Comparison of ENCODE assay signal across 25 cellular contexts in the genomic region with DNA sequence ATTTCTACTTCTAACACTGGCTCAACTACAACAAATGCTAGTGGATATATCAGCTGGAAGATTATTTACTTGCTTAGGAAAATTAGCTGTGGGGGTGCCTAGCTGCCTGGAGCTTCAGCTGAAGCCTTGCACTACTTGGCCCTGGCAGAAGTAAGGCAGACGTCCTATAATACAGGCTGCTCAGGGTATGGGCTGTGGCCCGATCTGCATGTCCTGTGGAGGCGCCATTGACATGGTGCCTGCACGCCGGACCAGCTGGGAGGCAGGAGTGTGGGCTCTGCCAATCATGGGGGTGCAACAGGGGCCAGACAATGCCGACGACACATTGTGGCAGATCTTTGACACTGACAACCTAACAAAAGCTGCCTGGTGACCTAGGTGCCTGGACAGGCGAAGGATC. TPM values are rescaled to one million over a fixed set of nuclear protein-coding genes. Genes with fewer than 3 reads are reported as not detected.
"Had no signal": no experiment of that assay in that cellular context is flagged by ENCODE, and none has a peak within 500 bp of the region (broad histone marks: within the 10 kb centered on the region; RNA-seq: fewer than 3 reads in every experiment).

No MANE protein-coding gene starts in this region.

- DNase-seq: KBM-7, MV-4-11, NCI-H1092, NCI-H1105 treated with DMSO at 0.1 percent for 48 hours, NCI-H1417 treated with DMSO at 0.1 percent for 48 hours, NCI-H146, NCI-H1694 treated with DMSO at 0.1 percent for 48 hours, NCI-H1930, NCI-H2081, NCI-H2107, NCI-H2227 treated with DMSO at 0.1 percent for 48 hours, NCI-H510A, NCI-H524 treated with DMSO at 0.1 percent for 48 hours, NCI-H748 treated with DMSO at 0.1 percent for 48 hours, PC-3, SIG-M5 had no signal

- FAIRE-seq: HTR-8/SVneo had no signal

- ATAC-seq: Panc1, PC-3, Right ventricle myocardium inferior had no signal

- H3K4me3 ChIP-seq: SJSA1, SK-N-MC had no signal

- H3K9me3 ChIP-seq: SJSA1 had no signal

- H3K4me1 ChIP-seq: SJSA1 had no signal

- H3K36me3 ChIP-seq: SJSA1 had no signal

- H3K27ac ChIP-seq: HL-60, SJSA1, SK-N-MC had no signal

RNA-seq across cellular contexts. Expression of a gene that starts 31.6 kb away (rescaled TPM):
- total RNA-seq: LHCN-M2, MCF 10A, OCI-LY7, PC-3, Right ventricle myocardium inferior, SJSA1 had no signal
